ENCODE assay signal across 10 cellular contexts in genomic region chr6:160791459-160791858, GRCh38.
A peak's percentile ranks its signal among the peaks of the same experiment; 100 is the strongest.
DNase-seq lines count a peak whose midpoint lies in the region; ATAC-seq and TF ChIP-seq lines count a peak whose summit lies in the region.
"Had no signal": no experiment of that assay in that cellular context is flagged by ENCODE, and none has a peak within 500 bp of the region (broad histone marks: within the 10 kb centered on the region; RNA-seq: fewer than 3 reads in every experiment).

No MANE protein-coding gene starts in this region.

- no peaks in the 10 kb centered on the region for H3K9me3 ChIP-seq in mammary epithelial cell (replicated peaks; ENCODE audit: insufficient read depth, low read length)
- H3K9me3 ChIP-seq in CD8-positive, alpha-beta memory T cell (ENCODE audit: low read length), result no peaks in the 10 kb centered on the region

- H3K9ac ChIP-seq in mammary epithelial cell (ENCODE audit: insufficient read depth, low read length), result no peak overlapping the region

- H3K27ac Mint-ChIP-seq in CD8-positive, alpha-beta memory T cell, result no peak overlapping the region

- H2AFZ ChIP-seq in mammary epithelial cell (ENCODE audit: low read depth, low read length), result peak overlapping the region; percentile 28

- H3K27me3 Mint-ChIP-seq in CD8-positive, alpha-beta memory T cell, result no peaks in the 10 kb centered on the region

- ATAC-seq in GM18861 (IDR thresholded peaks at IDR 0.05; ENCODE audit: unreplicated experiment) (peak; percentile 69), GM21390 (IDR thresholded peaks at IDR 0.05; ENCODE audit: unreplicated experiment) (peak; percentile 61), HG03108 (IDR thresholded peaks at IDR 0.05; ENCODE audit: unreplicated experiment) (peak; percentile 76), sciatic nerve (no peak)

- H3K36me3 ChIP-seq in mammary epithelial cell (ENCODE audit: insufficient read depth, low read length), result no peaks in the 10 kb centered on the region
- no peaks in the 10 kb centered on the region for H3K36me3 ChIP-seq in CD8-positive, alpha-beta memory T cell (ENCODE audit: insufficient read depth, low read length)

- WGBS in mammary epithelial cell (ENCODE audit: low coverage, missing lambda C conversion rate), result 98% methylated on average over 4 of the region's 6 CpGs

- peaks cover 25% of the 10 kb centered on the region for H3K4me1 ChIP-seq in mammary epithelial cell (ENCODE audit: insufficient read depth, low read length)
- no peaks in the 10 kb centered on the region for H3K4me1 ChIP-seq in CD8-positive, alpha-beta memory T cell (ENCODE audit: insufficient read depth, low read length)

- in situ Hi-C loops in mammary epithelial cell (cut with MboI; ENCODE audit: low sequenced_read_pairs in 2 of 2), result no loop called here

- no peak overlapping the region for H3K4me3 Mint-ChIP-seq in CD8-positive, alpha-beta memory T cell

- peaks cover 0 to 15% (median 6%) of the 10 kb centered on the region in 5 donors for H3K9me3 Mint-ChIP-seq in CD8-positive, alpha-beta memory T cell

- H3K4me2 ChIP-seq in mammary epithelial cell (ENCODE audit: insufficient read depth, low read depth, low read length), result peak overlapping the region; percentile 61

- no TSS peak for BruUV-seq in mammary epithelial cell (replicated peaks; lab: Mats Ljungman, UMichigan)

- no peaks in the 10 kb centered on the region for H3K36me3 Mint-ChIP-seq in CD8-positive, alpha-beta memory T cell

- no peak overlapping the region for H3K4me3 ChIP-seq in mammary epithelial cell (replicated peaks in 1 of 3; ENCODE audit: insufficient read depth in 1 of 3, low read depth in 2 of 3, low read length in 3 of 3)
- H3K4me3 ChIP-seq in CD8-positive, alpha-beta memory T cell (ENCODE audit: low read length), result no peak overlapping the region

- no peak for TF ChIP-seq CTCF in mammary epithelial cell (conservative IDR thresholded peaks at IDR 0.05 in 1 of 2, IDR thresholded peaks at IDR 0.05 in 1 of 2; ENCODE audit: extremely low read depth in 1 of 2, insufficient read depth in 1 of 2, low read depth in 1 of 2, low read length in 2 of 2)

- no peaks in the 10 kb centered on the region for H3K4me1 Mint-ChIP-seq in CD8-positive, alpha-beta memory T cell

- CTCF ChIA-PET in mammary epithelial cell (lab: Charles Lee; ENCODE audit: low non-redundant PET), result interaction anchor here (0.7 kb wide), 1 partner anchor 24 kb away, joined by 5 read pairs; no protein-coding TSS in a partner anchor
- CTCF ChIA-PET in CD8-positive, alpha-beta memory T cell (lab: Charles Lee), result no interaction called here

- H3K27me3 ChIP-seq in mammary epithelial cell (ENCODE audit: insufficient read depth, low read length), result no peaks in the 10 kb centered on the region
- no peaks in the 10 kb centered on the region for H3K27me3 ChIP-seq in CD8-positive, alpha-beta memory T cell (ENCODE audit: insufficient read depth, low read length, poor library complexity, severe bottlenecking)

- H3K79me2 ChIP-seq in mammary epithelial cell (ENCODE audit: insufficient read depth, low read length), result no peaks in the 10 kb centered on the region

- intact Hi-C loops in mammary epithelial cell (cut with micrococcal nuclease) (no loop called here), sciatic nerve (cut with DNase I) (no loop called here)

- H4K20me1 ChIP-seq in mammary epithelial cell (ENCODE audit: insufficient read depth, low read length), result no peaks in the 10 kb centered on the region

- peak overlapping the region; percentile 34 for H3K27ac ChIP-seq in mammary epithelial cell (ENCODE audit: insufficient read depth, low read depth, low read length)
- no peak overlapping the region for H3K27ac ChIP-seq in CD8-positive, alpha-beta memory T cell (ENCODE audit: low read depth, low read length)

- POLR2A ChIA-PET in CD8-positive, alpha-beta memory T cell (lab: Charles Lee), result no interaction called here

- dilution Hi-C loops in mammary epithelial cell (cut with HindIII; ENCODE audit: low sequenced_read_pairs), result no loop called here

- DNase-seq in mammary epithelial cell (peak; percentile 45), NCI-H345 treated with DMSO at 0.1 percent for 48 hours (lab: John Stamatoyannopoulos, UW; ENCODE audit: unreplicated experiment) (no peak), sciatic nerve (ENCODE audit: low spot score) (no peak), NCI-H2196 treated with DMSO at 0.1 percent for 48 hours (lab: John Stamatoyannopoulos, UW; ENCODE audit: unreplicated experiment) (no peak)
- DNase-seq in CD8-positive, alpha-beta memory T cell, result no peak
- DNase-seq: activated CD4-positive, alpha-beta T cell treated with anti-CD3 and anti-CD28 coated beads, Interleukin-2, amount 50 U/mL, for 4 hours; SHP77 treated with DMSO at 0.1 percent for 48 hours had no signal
